21 cellular contexts compared by ENCODE assay signal in genomic region chr13:61029064-61029463, GRCh38.
DNase-seq lines count a peak whose midpoint lies in the region; ATAC-seq lines count a peak whose summit lies in the region.
"Had no signal": no experiment of that assay in that cellular context is flagged by ENCODE, and none has a peak within 500 bp of the region (broad histone marks: within the 10 kb centered on the region; RNA-seq: fewer than 3 reads in every experiment).

No MANE protein-coding gene starts in this region.

- H3K36me3 Mint-ChIP-seq in activated T-helper 1 cell treated with anti-CD3 and anti-CD28 coated beads, Interleukin-12 subunit alpha, Interleukin-12 subunit beta, Interleukin-2, Interleukin-4 antibody, amounts not matched to agents 30 ng/mL and 10 ng/mL and 1 ng/mL, durations not matched to agents 14 hours and 24 hours and 36 hours (ENCODE audit: low read depth): no peaks in the 10 kb centered on the region

- no peak overlapping the region for H3K4me3 Mint-ChIP-seq in activated T-helper 1 cell treated with anti-CD3 and anti-CD28 coated beads, Interleukin-12 subunit alpha, Interleukin-12 subunit beta, Interleukin-2, Interleukin-4 antibody, amounts not matched to agents 30 ng/mL and 10 ng/mL and 1 ng/mL, durations not matched to agents 14 hours and 24 hours and 36 hours
- H3K4me3 Mint-ChIP-seq: activated CD4-positive, alpha-beta T cell treated with anti-CD3 and anti-CD28 coated beads for 36 hours; T-helper 2 cell treated with Interferon-gamma antibody and Interleukin-4, amounts not matched to agents 5 μg/mL and 100 μg/mL, for 36 hours had no signal

- H3K27me3 Mint-ChIP-seq in activated T-helper 1 cell treated with anti-CD3 and anti-CD28 coated beads, Interleukin-12 subunit alpha, Interleukin-12 subunit beta, Interleukin-2, Interleukin-4 antibody, amounts not matched to agents 30 ng/mL and 10 ng/mL and 1 ng/mL, durations not matched to agents 14 hours and 24 hours and 36 hours (ENCODE audit: insufficient read depth): no peaks in the 10 kb centered on the region
- H3K27me3 Mint-ChIP-seq: activated CD4-positive, alpha-beta T cell treated with anti-CD3 and anti-CD28 coated beads for 36 hours had no signal

- no peaks in the 10 kb centered on the region for H3K4me1 Mint-ChIP-seq in activated T-helper 1 cell treated with anti-CD3 and anti-CD28 coated beads, Interleukin-12 subunit alpha, Interleukin-12 subunit beta, Interleukin-2, Interleukin-4 antibody, amounts not matched to agents 30 ng/mL and 10 ng/mL and 1 ng/mL, durations not matched to agents 14 hours and 24 hours and 36 hours (ENCODE audit: low read depth)
- H3K4me1 Mint-ChIP-seq: activated CD4-positive, alpha-beta T cell treated with anti-CD3 and anti-CD28 coated beads for 36 hours had no signal

- no peak overlapping the region for H3K27ac Mint-ChIP-seq in activated T-helper 1 cell treated with anti-CD3 and anti-CD28 coated beads, Interleukin-12 subunit alpha, Interleukin-12 subunit beta, Interleukin-2, Interleukin-4 antibody, amounts not matched to agents 30 ng/mL and 10 ng/mL and 1 ng/mL, durations not matched to agents 14 hours and 24 hours and 36 hours
- H3K27ac Mint-ChIP-seq: activated CD4-positive, alpha-beta T cell treated with anti-CD3 and anti-CD28 coated beads for 36 hours; T-helper 2 cell treated with Interferon-gamma antibody and Interleukin-4, amounts not matched to agents 5 μg/mL and 100 μg/mL, for 36 hours had no signal

- peaks cover 6% of the 10 kb centered on the region for H3K9me3 Mint-ChIP-seq in activated T-helper 1 cell treated with anti-CD3 and anti-CD28 coated beads, Interleukin-12 subunit alpha, Interleukin-12 subunit beta, Interleukin-2, Interleukin-4 antibody, amounts not matched to agents 30 ng/mL and 10 ng/mL and 1 ng/mL, durations not matched to agents 14 hours and 24 hours and 36 hours

- intact Hi-C loops in activated T-helper 1 cell treated with anti-CD3 and anti-CD28 coated beads, Interleukin-12 subunit alpha, Interleukin-12 subunit beta, Interleukin-2, Interleukin-4 antibody, amounts not matched to agents 30 ng/mL and 10 ng/mL and 1 ng/mL, durations not matched to agents 14 hours and 24 hours and 36 hours (cut with micrococcal nuclease): no loop called here

- no peak for ATAC-seq in GM21526 (IDR thresholded peaks at IDR 0.05; ENCODE audit: low FRiP score, unreplicated experiment)
- ATAC-seq: activated CD4-positive, alpha-beta T cell treated with anti-CD3 and anti-CD28 coated beads for 36 hours; gastroesophageal sphincter; K562 had no signal

- peak; percentile 54 for DNase-seq in NCI-H345 (lab: John Stamatoyannopoulos, UW)
- no peak for DNase-seq in NCI-H345 treated with DMSO at 0.1 percent for 48 hours (lab: John Stamatoyannopoulos, UW; ENCODE audit: unreplicated experiment)
- DNase-seq in NCI-H748 treated with DMSO at 0.1 percent for 48 hours (lab: John Stamatoyannopoulos, UW): peak; percentile 36
- peak; percentile 49 for DNase-seq in ecto neural progenitor cell (ENCODE audit: low spot score)
- DNase-seq in NCI-H1694 treated with DMSO at 0.1 percent for 48 hours (lab: John Stamatoyannopoulos, UW): no peak
- no peak for DNase-seq in stimulated activated naive CD4-positive, alpha-beta T cell (lab: John Stamatoyannopoulos, UW)
- no peak for DNase-seq in activated T-helper 1 cell treated with anti-CD3 and anti-CD28 coated beads, Interleukin-12 subunit alpha, Interleukin-12 subunit beta, Interleukin-2, Interleukin-4 antibody, amounts not matched to agents 30 ng/mL and 10 ng/mL and 1 ng/mL, durations not matched to agents 14 hours and 24 hours and 36 hours (ENCODE audit: low spot score)
- DNase-seq: activated CD4-positive, alpha-beta T cell treated with anti-CD3 and anti-CD28 coated beads for 36 hours; activated CD8-positive, alpha-beta memory T cell treated with anti-CD3 and anti-CD28 coated beads, Interleukin-2, amount 50 U/mL, for 4 hours; activated naive CD4-positive, alpha-beta T cell; colonic mucosa; DMS79 treated with DMSO at 0.1 percent for 48 hours; kidney; NCI-H1105; NCI-H526; sigmoid colon; stimulated activated CD4-positive, alpha-beta T cell treated with anti-CD3 and anti-CD28 coated beads, Interleukin-2, amount 100 ng/mL, for 48 hours had no signal

Comparison
In these comparisons a context has a peak if more than half of its experiments do, and no peak if none do; other contexts are left out.
1. DNase-seq: peak in NCI-H345 (single experiment), NCI-H748 treated with DMSO at 0.1 percent for 48 hours (single experiment) and ecto neural progenitor cell (single experiment); none in NCI-H345 treated with DMSO at 0.1 percent for 48 hours (single experiment), NCI-H1694 treated with DMSO at 0.1 percent for 48 hours (single experiment), stimulated activated naive CD4-positive, alpha-beta T cell (0 of 6) and activated T-helper 1 cell treated with anti-CD3 and anti-CD28 coated beads, Interleukin-12 subunit alpha, Interleukin-12 subunit beta, Interleukin-2, Interleukin-4 antibody, amounts not matched to agents 30 ng/mL and 10 ng/mL and 1 ng/mL, durations not matched to agents 14 hours and 24 hours and 36 hours (single experiment).